In the genomic region with DNA sequence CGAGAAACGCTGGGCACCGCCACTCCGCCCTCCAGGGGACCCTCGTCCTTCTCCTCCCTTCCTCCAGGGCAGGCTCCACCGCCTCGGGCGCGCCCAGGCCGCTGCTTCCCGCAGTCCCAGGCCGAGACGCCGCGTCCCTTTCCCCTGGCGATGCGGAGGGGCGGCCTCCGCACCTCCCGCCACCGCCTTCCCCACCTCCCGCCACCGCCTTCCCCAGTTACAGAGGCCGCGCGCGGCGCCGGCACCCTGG, we compare ENCODE assay signal across 8 cellular contexts. TPM values are rescaled to one million over a fixed set of nuclear protein-coding genes. Genes with fewer than 3 reads are reported as not detected.
DNase-seq lines count a peak whose midpoint lies in the region; ATAC-seq, FAIRE-seq and TF ChIP-seq lines count a peak whose summit lies in the region.

No MANE protein-coding gene starts in this region.

- H3K27me3 ChIP-seq in right atrium auricular region (no peaks in the 10 kb centered on the region), skeletal muscle tissue (ENCODE audit: control insufficient read depth in 3 of 3, insufficient read depth in 3 of 3, low read length in 3 of 3) (no peaks in the 10 kb centered on the region)

- H3K36me3 ChIP-seq in right atrium auricular region (no peaks in the 10 kb centered on the region), skeletal muscle tissue (ENCODE audit: control insufficient read depth in 3 of 3, insufficient read depth in 3 of 3, low read length in 3 of 3) (no peaks in the 10 kb centered on the region)

- H3K9me3 ChIP-seq in right atrium auricular region, result no peaks in the 10 kb centered on the region
- no peaks in the 10 kb centered on the region for H3K9me3 ChIP-seq in skeletal muscle tissue (ENCODE audit: control insufficient read depth in 3 of 3, low read length in 3 of 3)

- FAIRE-seq in GM12891 (lab: Jason Lieb, UNC), result no peak

- H3K4me3 Mint-ChIP-seq in activated CD8-positive, alpha-beta T cell treated with anti-CD3 and anti-CD28 coated beads for 36 hours, result peak overlapping the region; percentile 96

- CTCF ChIA-PET in activated CD8-positive, alpha-beta T cell treated with anti-CD3 and anti-CD28 coated beads for 36 hours (lab: Charles Lee), result no interaction called here

- H3K4me1 Mint-ChIP-seq in activated CD8-positive, alpha-beta T cell treated with anti-CD3 and anti-CD28 coated beads for 36 hours (ENCODE audit: low read depth), result peaks cover 45% of the 10 kb centered on the region

- H3K4me3 ChIP-seq in right atrium auricular region, result peak overlapping the region; percentile 83 to 88
- H3K4me3 ChIP-seq in skeletal muscle tissue (ENCODE audit: low read length in 3 of 3), result peak overlapping the region; percentile 86 to 93 (median 87)

- DNase-seq in NK-92 treated with Interleukin-12 subunit alpha and Interleukin-12 subunit beta, amount 100 ng/mL, for 24 hours (lab: John Stamatoyannopoulos, UW), result peak; percentile 53
- DNase-seq in NK-92 (lab: John Stamatoyannopoulos, UW; ENCODE audit: unreplicated experiment) (no peak), right atrium auricular region (ENCODE audit: low spot score) (no peak), T1000 (lab: John Stamatoyannopoulos, UW) (no peak), GM12891 (ENCODE audit: insufficient read length, low spot score) (no peak), amniotic stem cell (lab: John Stamatoyannopoulos, UW) (no peak)
- DNase-seq in activated CD8-positive, alpha-beta T cell treated with anti-CD3 and anti-CD28 coated beads for 36 hours, result no peak

- no peaks in the 10 kb centered on the region for H3K27me3 Mint-ChIP-seq in activated CD8-positive, alpha-beta T cell treated with anti-CD3 and anti-CD28 coated beads for 36 hours

- ATAC-seq in activated CD8-positive, alpha-beta T cell treated with anti-CD3 and anti-CD28 coated beads for 36 hours, result no peak

- peak overlapping the region; percentile 99 for H3K27ac Mint-ChIP-seq in activated CD8-positive, alpha-beta T cell treated with anti-CD3 and anti-CD28 coated beads for 36 hours

- no peak for TF ChIP-seq CTCF in activated CD8-positive, alpha-beta T cell treated with anti-CD3 and anti-CD28 coated beads for 36 hours (IDR thresholded peaks at IDR 0.05)
- TF ChIP-seq CTCF in right atrium auricular region (IDR thresholded peaks at IDR 0.05), result no peak

- H3K36me3 Mint-ChIP-seq in activated CD8-positive, alpha-beta T cell treated with anti-CD3 and anti-CD28 coated beads for 36 hours (ENCODE audit: low read depth), result peaks cover 36% of the 10 kb centered on the region

- POLR2A ChIA-PET in activated CD8-positive, alpha-beta T cell treated with anti-CD3 and anti-CD28 coated beads for 36 hours (lab: Charles Lee), result interaction anchor here (0.8 to 2.4 kb wide), 3 partner anchors 9 to 107 kb away, joined by 3 to 10 read pairs (median 9); no protein-coding TSS in a partner anchor

- intact Hi-C loops in activated CD8-positive, alpha-beta T cell treated with anti-CD3 and anti-CD28 coated beads for 36 hours (cut with micrococcal nuclease), result no loop called here

- no peaks in the 10 kb centered on the region for H3K9me3 Mint-ChIP-seq in activated CD8-positive, alpha-beta T cell treated with anti-CD3 and anti-CD28 coated beads for 36 hours

- H3K4me1 ChIP-seq in right atrium auricular region (peaks cover 0 to 23% of the 10 kb centered on the region in 2 donors), skeletal muscle tissue (ENCODE audit: control insufficient read depth in 3 of 3, insufficient read depth in 3 of 3, low read length in 3 of 3) (peaks cover 6 to 20% (median 15%) of the 10 kb centered on the region in 3 donors)

- no peak for TF ChIP-seq POLR2A in GM12891 (IDR thresholded peaks at IDR 0.05; ENCODE audit: low read depth, low read length)

- H3K27ac ChIP-seq in right atrium auricular region (peak overlapping the region; percentile 91 to 95), skeletal muscle tissue (ENCODE audit: low read depth, low read length) (peak overlapping the region; percentile 89)

- peak overlapping the region; percentile 86 to 94 (median 88) for H3K9ac ChIP-seq in skeletal muscle tissue (ENCODE audit: low read depth in 1 of 3, low read length in 3 of 3)

TF ChIP-seq in GM12891, 5 proteins besides CTCF, POLR2A, EP300 and RAD21:
- no peak for TF ChIP-seq PAX5 (IDR thresholded peaks at IDR 0.05; ENCODE audit: insufficient read depth, low read length, severe bottlenecking)
- no peak for TF ChIP-seq SPI1 (IDR thresholded peaks at IDR 0.05; ENCODE audit: low read depth, low read length)
- no peak for TF ChIP-seq POLR2AphosphoS5 (IDR thresholded peaks at IDR 0.05; ENCODE audit: low read depth, low read length)
- TF ChIP-seq TAF1 (IDR thresholded peaks at IDR 0.05; ENCODE audit: low read depth, low read length), result no peak
- TF ChIP-seq POU2F2 (IDR thresholded peaks at IDR 0.05; ENCODE audit: low read depth, low read length), result no peak

RNA-seq across cellular contexts. Expression of a gene that starts 0.2 kb away (rescaled TPM):
- total RNA-seq in activated CD8-positive, alpha-beta T cell treated with anti-CD3 and anti-CD28 coated beads for 36 hours, result 100 to 1,000 TPM; 398 to 407 TPM
- total RNA-seq in right atrium auricular region (10 to 100 TPM; 90.5 to 92.5 TPM), skeletal muscle tissue (66.8 TPM)
- polyA plus RNA-seq in GM12891 (2012; ENCODE audit: low read depth, missing spikeins), result 379 TPM

RNA-seq across cellular contexts. Expression of a gene that starts 48.1 kb away (rescaled TPM):
- total RNA-seq in activated CD8-positive, alpha-beta T cell treated with anti-CD3 and anti-CD28 coated beads for 36 hours, result not detected
- total RNA-seq in right atrium auricular region, result not detected
- not detected for total RNA-seq in skeletal muscle tissue
- polyA plus RNA-seq in GM12891 (2012; ENCODE audit: low read depth, missing spikeins), result not detected
